ENCODE assay signal across 14 cellular contexts in the genomic region with DNA sequence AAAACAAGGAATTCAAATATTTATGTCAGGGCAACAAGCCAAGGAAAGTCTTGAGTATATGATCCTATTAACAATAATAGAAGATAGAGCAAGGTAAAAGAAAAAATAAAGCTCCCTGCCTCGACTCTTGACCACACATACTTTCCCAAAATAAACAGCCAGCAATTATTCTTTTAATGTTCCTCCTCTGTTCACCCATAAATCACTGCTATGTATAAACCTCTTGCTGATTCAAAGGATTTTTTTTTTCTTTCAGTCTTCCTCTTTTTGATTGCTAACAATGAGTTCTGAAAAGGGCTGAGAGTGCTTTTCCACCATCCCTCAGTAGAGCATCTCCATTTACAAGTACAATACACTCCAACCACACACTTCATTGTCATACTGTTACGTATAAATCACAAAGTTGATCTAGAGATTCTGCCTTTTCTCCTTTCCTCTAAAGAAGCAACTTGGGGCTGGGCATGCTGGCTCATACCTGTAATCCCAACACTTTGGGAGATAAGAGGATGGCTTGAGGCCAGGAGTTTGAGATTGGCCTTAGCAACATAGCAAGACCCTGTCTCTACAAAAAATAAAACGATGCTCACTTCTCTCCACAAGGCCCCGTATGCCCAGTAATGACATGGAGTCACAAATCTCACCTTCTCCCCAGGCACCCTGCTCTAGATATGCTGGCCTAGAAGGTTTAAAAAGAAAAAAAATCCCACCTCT. TPM values are rescaled to one million over a fixed set of nuclear protein-coding genes. Genes with fewer than 3 reads are reported as not detected.
DNase-seq lines count a peak whose midpoint lies in the region; ATAC-seq and TF ChIP-seq lines count a peak whose summit lies in the region.
"Had no signal": no experiment of that assay in that cellular context is flagged by ENCODE, and none has a peak within 500 bp of the region (broad histone marks: within the 10 kb centered on the region; RNA-seq: fewer than 3 reads in every experiment).

No MANE protein-coding gene starts in this region.

- H3K27me3 Mint-ChIP-seq in progenitor cell of endocrine pancreas, result no peaks in the 10 kb centered on the region
- H3K27me3 Mint-ChIP-seq: activated CD8-positive, alpha-beta T cell treated with anti-CD3 and anti-CD28 coated beads for 36 hours had no signal

- DNase-seq in EL (peak; percentile 17), NCI-H146 treated with DMSO at 0.1 percent for 48 hours (lab: John Stamatoyannopoulos, UW; ENCODE audit: unreplicated experiment) (peak; percentile 50), astrocyte of the hippocampus (ENCODE audit: low read depth, low spot score) (peak; percentile 23), progenitor cell of endocrine pancreas (ENCODE audit: low spot score, unreplicated experiment) (no peak), KG1 (lab: John Stamatoyannopoulos, UW) (no peak), A673 (ENCODE audit: low spot score) (no peak), SHP77 treated with DMSO at 0.1 percent for 48 hours (lab: John Stamatoyannopoulos, UW) (no peak)
- DNase-seq: activated CD8-positive, alpha-beta T cell treated with anti-CD3 and anti-CD28 coated beads for 36 hours; activated naive CD4-positive, alpha-beta T cell; CD8-positive, alpha-beta T cell; NCI-H526 treated with DMSO at 0.1 percent for 48 hours; stimulated activated naive CD4-positive, alpha-beta T cell treated with Interleukin-2 at 50 U/mL for 16 hours had no signal

- H3K36me3 ChIP-seq in A673 (ENCODE audit: insufficient read depth, low read length, poor library complexity, severe bottlenecking), result no peaks in the 10 kb centered on the region
- H3K36me3 ChIP-seq: neutrophil had no signal

- no peaks in the 10 kb centered on the region for H3K9me3 Mint-ChIP-seq in progenitor cell of endocrine pancreas (ENCODE audit: low read depth)

- TF ChIP-seq CTCF in progenitor cell of endocrine pancreas (IDR thresholded peaks at IDR 0.05; ENCODE audit: unreplicated experiment) (no peak), A673 (conservative IDR thresholded peaks at IDR 0.05; ENCODE audit: low read depth, low read length) (no peak)

- peak overlapping the region; percentile 24 for H3K27ac Mint-ChIP-seq in progenitor cell of endocrine pancreas
- H3K27ac Mint-ChIP-seq: activated CD8-positive, alpha-beta T cell treated with anti-CD3 and anti-CD28 coated beads for 36 hours; CD8-positive, alpha-beta T cell had no signal

- no peak overlapping the region for H3K27ac ChIP-seq in A673 (ENCODE audit: low read depth, low read length, poor library complexity, severe bottlenecking)
- H3K27ac ChIP-seq: neutrophil had no signal

- no peaks in the 10 kb centered on the region for H3K27me3 ChIP-seq in A673 (replicated peaks; ENCODE audit: insufficient read depth, low read depth, low read length, poor library complexity)
- H3K27me3 ChIP-seq: neutrophil had no signal

- H3K9me3 ChIP-seq in A673 (ENCODE audit: low read depth, low read length, poor library complexity, severe bottlenecking), result no peaks in the 10 kb centered on the region
- H3K9me3 ChIP-seq: neutrophil had no signal

- no peaks in the 10 kb centered on the region for H3K36me3 Mint-ChIP-seq in progenitor cell of endocrine pancreas (ENCODE audit: insufficient read depth)

- peaks cover 23% of the 10 kb centered on the region for H3K4me1 Mint-ChIP-seq in progenitor cell of endocrine pancreas (ENCODE audit: low read depth)

- CTCF ChIA-PET in A673 (lab: Charles Lee), result no interaction called here

- intact Hi-C loops in A673 (cut with micrococcal nuclease; ENCODE audit: unreplicated experiment), result no loop called here

- no TSS peak for BruUV-seq in A673 (replicated peaks; lab: Mats Ljungman, UMichigan)

- POLR2A ChIA-PET in A673 (lab: Charles Lee; ENCODE audit: low non-redundant PET), result no interaction called here

- no peak overlapping the region for H3K4me3 ChIP-seq in A673 (ENCODE audit: low read depth, low read length, poor library complexity, severe bottlenecking)

- H3K4me3 Mint-ChIP-seq in progenitor cell of endocrine pancreas (ENCODE audit: low read depth), result no peak overlapping the region
- H3K4me3 Mint-ChIP-seq: activated CD8-positive, alpha-beta T cell treated with anti-CD3 and anti-CD28 coated beads for 36 hours; CD8-positive, alpha-beta T cell had no signal

- no peak for ATAC-seq in HG02610 (IDR thresholded peaks at IDR 0.05; ENCODE audit: unreplicated experiment)
- ATAC-seq: activated CD8-positive, alpha-beta T cell treated with anti-CD3 and anti-CD28 coated beads for 36 hours; CD8-positive, alpha-beta T cell had no signal

- H3K4me1 ChIP-seq in A673 (ENCODE audit: insufficient read depth, low read length, poor library complexity, severe bottlenecking), result peaks cover 13% of the 10 kb centered on the region

RNA-seq across cellular contexts. Expression of a gene that starts 24.0 kb away (rescaled TPM):
- total RNA-seq in progenitor cell of endocrine pancreas, result 13.5 and 13.9 TPM in 2 replicates
- total RNA-seq in A673 (2021), result 11.6 and 15.0 TPM in 2 replicates

Comparison
In these comparisons a context has a peak if more than half of its experiments do, and no peak if none do; other contexts are left out.
1. DNase-seq: peak in EL (single experiment), NCI-H146 treated with DMSO at 0.1 percent for 48 hours (single experiment) and astrocyte of the hippocampus (single experiment); none in progenitor cell of endocrine pancreas (single experiment), KG1 (single experiment), A673 (single experiment) and SHP77 treated with DMSO at 0.1 percent for 48 hours (single experiment).